ENCODE assay signal across 22 cellular contexts in genomic region chr2:20369366-20369765, GRCh38.
"Had no signal": no experiment of that assay in that cellular context is flagged by ENCODE, and none has a peak within 500 bp of the region (broad histone marks: within the 10 kb centered on the region; RNA-seq: fewer than 3 reads in every experiment).

No MANE protein-coding gene starts in this region.

- H3K4me2 ChIP-seq: hepatocyte had no signal

- ATAC-seq: left colon; stimulated activated memory B cell treated with anti-CD40 and anti-IgM and Interleukin-4, amounts not matched to agents 10 μg/mL and 1 μg/mL and 100 μg/mL, for 72 hours; stimulated activated naive CD8-positive, alpha-beta T cell treated with anti-CD3 and anti-CD28 coated beads, Interleukin-15, amount 100 ng/mL, for 72 hours had no signal

- H2AFZ ChIP-seq: hepatocyte had no signal

- H3K36me3 ChIP-seq: colonic mucosa, gastroesophageal sphincter, right lobe of liver, tibial nerve had no signal

- H3K79me2 ChIP-seq: hepatocyte had no signal

- H3K4me3 ChIP-seq: colonic mucosa, gastroesophageal sphincter, hepatocyte, right lobe of liver, skin epidermis, tibial nerve had no signal

- DNase-seq: activated CD4-positive, alpha-beta T cell treated with anti-CD3 and anti-CD28 coated beads for 48 hours; activated CD4-positive, alpha-beta T cell treated with anti-CD3 and anti-CD28 coated beads, Interleukin-2, amount 50 U/mL, for 48 hours; activated CD4-positive, CD25-positive, alpha-beta regulatory T cell; activated CD8-positive, alpha-beta memory T cell treated with anti-CD3 and anti-CD28 coated beads for 24 hours; activated gamma-delta T cell; activated naive CD4-positive, alpha-beta T cell treated with anti-CD3 and anti-CD28 coated beads, Interleukin-2, amount 10 ng/mL, durations not matched to agents 7 days and 5 days; activated naive CD8-positive, alpha-beta T cell treated with anti-CD3 and anti-CD28 coated beads, Interleukin-2, amount 10 ng/mL, durations not matched to agents 7 days and 5 days; amygdala; cerebellar nuclear complex; colonic mucosa; effector CD8-positive, alpha-beta T cell; islet precursor cell; left colon; right lobe of liver; stimulated activated CD4-positive, alpha-beta T cell treated with anti-CD3 and anti-CD28 coated beads, Interleukin-4, amount 100 ng/mL, for 24 hours; stimulated activated naive CD8-positive, alpha-beta T cell treated with anti-CD3 and anti-CD28 coated beads, Interleukin-15, amount 100 ng/mL, for 72 hours; substantia nigra had no signal

- H3K27me3 ChIP-seq: colonic mucosa, gastroesophageal sphincter, hepatocyte, right lobe of liver, tibial nerve had no signal

- H3K9me3 ChIP-seq: colonic mucosa, gastroesophageal sphincter, right lobe of liver, tibial nerve had no signal

- H3K27ac ChIP-seq: colonic mucosa, hepatocyte, right lobe of liver, tibial nerve had no signal

- H3K4me1 ChIP-seq: colonic mucosa, right lobe of liver, tibial nerve had no signal
